ENCODE assay signal across 8 cellular contexts in genomic region chr22:24208012-24208749, GRCh38. TPM values are rescaled to one million over a fixed set of nuclear protein-coding genes. Genes with fewer than 3 reads are reported as not detected.
DNase-seq lines count a peak whose midpoint lies in the region; ATAC-seq and TF ChIP-seq lines count a peak whose summit lies in the region.

No MANE protein-coding gene starts in this region.

- no peaks in the 10 kb centered on the region for H3K36me3 Mint-ChIP-seq in stimulated activated memory B cell treated with anti-CD40 and anti-IgM and Interleukin-4, amounts not matched to agents 10 μg/mL and 1 μg/mL and 100 μg/mL, for 72 hours

- TF ChIP-seq CTCF in AG09309 (IDR thresholded peaks at IDR 0.05; ENCODE audit: control insufficient read depth, insufficient read depth, low read depth, low read length, missing control alignments), result no peak

- peak; percentile 93 for DNase-seq in AG09309 (ENCODE audit: low read depth)
- DNase-seq in LHCN-M2 (ENCODE audit: low read depth), result peak; percentile 97
- peak; percentile 71 for DNase-seq in amniotic stem cell (lab: John Stamatoyannopoulos, UW)
- DNase-seq in iPS-NIHi11 (ENCODE audit: low spot score), result peak; percentile 14
- DNase-seq in DMS79 (lab: John Stamatoyannopoulos, UW), result no peak
- no peak for DNase-seq in occipital lobe (lab: John Stamatoyannopoulos, UW)

- no peak overlapping the region for H3K4me3 ChIP-seq in AG09309 (ENCODE audit: control insufficient read depth, low read depth, low read length)

- peaks cover 27% of the 10 kb centered on the region for H3K4me1 Mint-ChIP-seq in stimulated activated memory B cell treated with anti-CD40 and anti-IgM and Interleukin-4, amounts not matched to agents 10 μg/mL and 1 μg/mL and 100 μg/mL, for 72 hours

- no peak overlapping the region for H3K4me3 Mint-ChIP-seq in stimulated activated memory B cell treated with anti-CD40 and anti-IgM and Interleukin-4, amounts not matched to agents 10 μg/mL and 1 μg/mL and 100 μg/mL, for 72 hours

- H3K27ac Mint-ChIP-seq in stimulated activated memory B cell treated with anti-CD40 and anti-IgM and Interleukin-4, amounts not matched to agents 10 μg/mL and 1 μg/mL and 100 μg/mL, for 72 hours, result peak overlapping the region; percentile 25

- no peaks in the 10 kb centered on the region for H3K27me3 Mint-ChIP-seq in stimulated activated memory B cell treated with anti-CD40 and anti-IgM and Interleukin-4, amounts not matched to agents 10 μg/mL and 1 μg/mL and 100 μg/mL, for 72 hours

- ATAC-seq in stimulated activated memory B cell treated with anti-CD40 and anti-IgM and Interleukin-4, amounts not matched to agents 10 μg/mL and 1 μg/mL and 100 μg/mL, for 72 hours, result no peak
- no peak for ATAC-seq in HG02623 (IDR thresholded peaks at IDR 0.05; ENCODE audit: unreplicated experiment)

- no peaks in the 10 kb centered on the region for H3K9me3 Mint-ChIP-seq in stimulated activated memory B cell treated with anti-CD40 and anti-IgM and Interleukin-4, amounts not matched to agents 10 μg/mL and 1 μg/mL and 100 μg/mL, for 72 hours

RNA-seq across cellular contexts. Expression of gene SUSD2, which starts 26.9 kb away (rescaled TPM):
- total RNA-seq in LHCN-M2 (2014; rRNA removed) (0.23 and 0.26 TPM in 2 replicates), occipital lobe (not detected)
- polyA plus RNA-seq in LHCN-M2 (2012), result 0.04 TPM

RNA-seq across cellular contexts. Expression of gene GGT5, which starts 36.7 kb away (rescaled TPM):
- 28.0 and 39.4 TPM in 2 replicates for total RNA-seq in LHCN-M2 (2014; rRNA removed)
- 30.2 TPM for polyA plus RNA-seq in LHCN-M2 (2012)
- total RNA-seq in occipital lobe, result 0.94 TPM

Comparison
In these comparisons a context has a peak if more than half of its experiments do, and no peak if none do; other contexts are left out.
1. DNase-seq: peak in AG09309 (single experiment), LHCN-M2 (single experiment), amniotic stem cell (single experiment) and iPS-NIHi11 (single experiment); none in DMS79 (single experiment) and occipital lobe (single experiment).
2. RNA of gene GGT5, which starts 36.7 kb away (total RNA-seq): 28.0 to 39.4 TPM in LHCN-M2; 0.94 TPM in occipital lobe (single experiment); every median in the first group is over 10 times any median in the second.